ENCODE assay signal across 8 cellular contexts in genomic region chr7:69412331-69413146, GRCh38.
DNase-seq lines count a peak whose midpoint lies in the region; ATAC-seq and TF ChIP-seq lines count a peak whose summit lies in the region.

No MANE protein-coding gene starts in this region.

- ATAC-seq in HG03571 (IDR thresholded peaks at IDR 0.05; ENCODE audit: unreplicated experiment) = peak; percentile 61
- peak; percentile 88 to 95 (median 94) for ATAC-seq in psoas muscle
- ATAC-seq in esophagus mucosa = no peak

- intact Hi-C loops in psoas muscle (cut with DNase I) = no loop called here

- WGBS in psoas muscle, 3 donors = 33 to 48% (median 33%) methylated on average over 9 of the region's 9 CpGs

- peak; percentile 28 for DNase-seq in stimulated activated CD4-positive, alpha-beta T cell treated with anti-CD3 and anti-CD28 coated beads, Interleukin-1b, Interleukin-23, amount 100 ng/mL, for 48 hours
- DNase-seq in stimulated activated CD4-positive, alpha-beta T cell treated with anti-CD3 and anti-CD28 coated beads, Interleukin-4, amount 100 ng/mL, for 4 hours = no peak
- DNase-seq in T47D (ENCODE audit: low read depth in 1 of 2, low spot score in 1 of 2) = peak; percentile 95 to 96
- peak; percentile 50 to 67 for DNase-seq in psoas muscle
- no peak for DNase-seq in NCI-H146 (lab: John Stamatoyannopoulos, UW)
- no peak for DNase-seq in effector CD8-positive, alpha-beta T cell (lab: John Stamatoyannopoulos, UW)

- H3K36me3 ChIP-seq in psoas muscle (ENCODE audit: insufficient read depth in 1 of 2, low read depth in 1 of 2) = no peaks in the 10 kb centered on the region

- peaks cover 7% of the 10 kb centered on the region for H3K9me3 ChIP-seq in psoas muscle

- no peaks in the 10 kb centered on the region for H3K4me1 ChIP-seq in psoas muscle

- in situ Hi-C loops in T47D (cut with HindIII; ENCODE audit: low pct_unique_long_range_greater_than_20kb, low sequenced_read_pairs) = no loop called here

- H3K4me3 ChIP-seq in psoas muscle = no peak overlapping the region

- no peak overlapping the region for H3K27ac ChIP-seq in psoas muscle

- H3K27me3 ChIP-seq in psoas muscle (ENCODE audit: insufficient read depth in 3 of 3, low read length in 2 of 3) = no peaks in the 10 kb centered on the region

- no peak for TF ChIP-seq CTCF in psoas muscle (IDR thresholded peaks at IDR 0.05)

Comparison
In these comparisons a context has a peak if more than half of its experiments do, and no peak if none do; other contexts are left out.
1. DNase-seq: peak in stimulated activated CD4-positive, alpha-beta T cell treated with anti-CD3 and anti-CD28 coated beads, Interleukin-1b, Interleukin-23, amount 100 ng/mL, for 48 hours (single experiment), T47D (2 of 2) and psoas muscle (2 of 2); none in stimulated activated CD4-positive, alpha-beta T cell treated with anti-CD3 and anti-CD28 coated beads, Interleukin-4, amount 100 ng/mL, for 4 hours (0 of 2), NCI-H146 (single experiment) and effector CD8-positive, alpha-beta T cell (single experiment).